ENCODE assay signal across 22 cellular contexts in genomic region chr12:18358077-18358476, GRCh38.
"Had no signal": no experiment of that assay in that cellular context is flagged by ENCODE, and none has a peak within 500 bp of the region (broad histone marks: within the 10 kb centered on the region; RNA-seq: fewer than 3 reads in every experiment).

No MANE protein-coding gene starts in this region.

- H3K27ac ChIP-seq: HL-60, KMS-11, RWPE1 had no signal

- FAIRE-seq: HTR-8/SVneo had no signal

- DNase-seq: Kasumi-1; MM.1S; NCI-H1092 treated with DMSO at 0.1 percent for 48 hours; NCI-H1436; NCI-H187; NCI-H2029; NCI-H2081 treated with DMSO at 0.1 percent for 48 hours; NCI-H2171; NCI-H226; NCI-H446; NCI-H510A; NCI-H524 treated with DMSO at 0.1 percent for 48 hours; NCI-H69; NCI-H774; NK-92 treated with Interleukin-12 subunit alpha and Interleukin-12 subunit beta, amount 100 ng/mL, for 24 hours; PC-3; SHP77 had no signal

- ATAC-seq: Panc1, PC-3 had no signal

- H3K9ac ChIP-seq: KMS-11 had no signal

- H3K4me2 ChIP-seq: KMS-11 had no signal
